13 cellular contexts compared by ENCODE assay signal in the genomic region with DNA sequence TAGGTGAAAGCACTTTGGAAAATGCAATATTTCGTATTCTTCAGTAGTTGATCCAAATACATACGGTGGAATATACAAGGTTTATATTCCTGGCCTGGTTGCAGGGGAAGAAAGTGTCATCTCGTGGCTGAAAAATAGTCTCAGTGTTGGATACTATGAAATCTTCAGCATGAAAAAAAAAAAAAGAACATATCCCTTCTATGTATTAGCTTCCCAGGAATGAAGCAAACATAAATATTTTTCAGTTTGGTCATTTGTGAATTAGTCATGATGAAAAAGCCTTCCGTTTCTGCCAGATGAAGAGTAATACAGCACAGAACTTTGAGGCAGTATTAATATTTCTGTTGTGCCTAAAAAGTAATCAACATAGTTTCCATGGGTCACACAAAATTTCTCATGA. TPM values are rescaled to one million over a fixed set of nuclear protein-coding genes. Genes with fewer than 3 reads are reported as not detected.
DNase-seq lines count a peak whose midpoint lies in the region; ATAC-seq and TF ChIP-seq lines count a peak whose summit lies in the region.
"Had no signal": no experiment of that assay in that cellular context is flagged by ENCODE, and none has a peak within 500 bp of the region (broad histone marks: within the 10 kb centered on the region; RNA-seq: fewer than 3 reads in every experiment).

No MANE protein-coding gene starts in this region.

- H3K27ac Mint-ChIP-seq in nephron progenitor cell, result no peak overlapping the region

- H2AK5ac ChIP-seq in mesenchymal stem cell (ENCODE audit: low read length, severe bottlenecking), result no peak overlapping the region

- no peak overlapping the region for H3K4me3 ChIP-seq in choroid plexus epithelial cell (ENCODE audit: low read depth, low read length)
- H3K4me3 ChIP-seq in mesenchymal stem cell (ENCODE audit: insufficient read depth in 1 of 2, low read depth in 1 of 2, low read length in 2 of 2), result peak overlapping the region in 1 of 2 experiments; percentile 26
- no peak overlapping the region for H3K4me3 ChIP-seq in left ventricle myocardium inferior
- H3K4me3 ChIP-seq: ascending aorta, skin epidermis had no signal

- no peak overlapping the region for H4K91ac ChIP-seq in mesenchymal stem cell (ENCODE audit: low read length)

- H2BK120ac ChIP-seq in mesenchymal stem cell (ENCODE audit: low read depth, low read length), result no peak overlapping the region

- H3K18ac ChIP-seq in mesenchymal stem cell (ENCODE audit: low read depth in 1 of 2, low read length in 2 of 2), result no peak overlapping the region

- peaks cover 27% of the 10 kb centered on the region for H3K36me3 Mint-ChIP-seq in nephron progenitor cell (ENCODE audit: low read depth)

- no peak overlapping the region for H2BK15ac ChIP-seq in mesenchymal stem cell (ENCODE audit: low read depth, poor library complexity, severe bottlenecking)

- no peaks in the 10 kb centered on the region for H3K9me3 ChIP-seq in mesenchymal stem cell (ENCODE audit: control insufficient read depth, low read length)
- H3K9me3 ChIP-seq in left ventricle myocardium inferior (replicated peaks), result peaks cover 3% of the 10 kb centered on the region
- H3K9me3 ChIP-seq: ascending aorta, BE2C had no signal

- peaks cover 8% of the 10 kb centered on the region for H3K79me1 ChIP-seq in mesenchymal stem cell (replicated peaks; ENCODE audit: low read length, poor library complexity, severe bottlenecking)

- H3K36me3 ChIP-seq in mesenchymal stem cell (ENCODE audit: control insufficient read depth in 1 of 2, insufficient read depth in 2 of 2, low read depth in 1 of 2, low read length in 2 of 2) (peaks cover 4 to 47% of the 10 kb centered on the region in 2 experiments), left ventricle myocardium inferior (no peaks in the 10 kb centered on the region)
- H3K36me3 ChIP-seq: BE2C had no signal

- H2AFZ ChIP-seq in mesenchymal stem cell (ENCODE audit: low read depth, low read length), result no peak overlapping the region

- H3K4me2 ChIP-seq in mesenchymal stem cell (ENCODE audit: low read length, poor library complexity, severe bottlenecking), result no peak overlapping the region

- H3K27me3 ChIP-seq in mesenchymal stem cell (ENCODE audit: control insufficient read depth in 1 of 2, insufficient read depth in 1 of 2, low read length in 2 of 2) (no peaks in the 10 kb centered on the region), left ventricle myocardium inferior (ENCODE audit: low read depth) (no peaks in the 10 kb centered on the region)
- H3K27me3 ChIP-seq: ascending aorta, BE2C had no signal

- H3K4me1 Mint-ChIP-seq in nephron progenitor cell, result peaks cover 7% of the 10 kb centered on the region

- H2BK5ac ChIP-seq in mesenchymal stem cell (ENCODE audit: low read depth, low read length, poor library complexity, severe bottlenecking), result no peak overlapping the region

- H3K14ac ChIP-seq in mesenchymal stem cell (ENCODE audit: low read length in 2 of 2), result no peak overlapping the region

- peak overlapping the region; percentile 82 for H3K9ac ChIP-seq in mesenchymal stem cell (ENCODE audit: low read length)

- H4K8ac ChIP-seq in mesenchymal stem cell (ENCODE audit: low read length), result no peak overlapping the region

- DNase-seq in AG08396 (ENCODE audit: low spot score) (peak; percentile 23), NCI-H460 (ENCODE audit: extremely low read depth, low read depth) (peak; percentile 25), choroid plexus epithelial cell (ENCODE audit: low read depth) (peak; percentile 85), mesenchymal stem cell (peak; percentile 88), NCI-H1694 treated with DMSO at 0.1 percent for 48 hours (lab: John Stamatoyannopoulos, UW) (no peak), nephron progenitor cell (no peak), left ventricle myocardium inferior (no peak)
- DNase-seq: BE2C, MM.1S, NCI-H345 had no signal

- H3K4ac ChIP-seq in mesenchymal stem cell (ENCODE audit: low read depth in 1 of 2, low read length in 2 of 2), result no peak overlapping the region

- intact Hi-C loops in left ventricle myocardium inferior (cut with micrococcal nuclease), result no loop called here

- H3K4me1 ChIP-seq in mesenchymal stem cell (ENCODE audit: control insufficient read depth, insufficient read depth, low read depth, low read length), result peaks cover 3% of the 10 kb centered on the region
- H3K4me1 ChIP-seq in left ventricle myocardium inferior, result no peaks in the 10 kb centered on the region
- H3K4me1 ChIP-seq: ascending aorta, BE2C had no signal

- TF ChIP-seq CTCF in choroid plexus epithelial cell (conservative IDR thresholded peaks at IDR 0.05; ENCODE audit: low read depth, low read length), result no peak
- no peak for TF ChIP-seq CTCF in nephron progenitor cell (IDR thresholded peaks at IDR 0.05)
- no peak for TF ChIP-seq CTCF in left ventricle myocardium inferior (IDR thresholded peaks at IDR 0.05; ENCODE audit: borderline replicate concordance)

- H3K9me3 Mint-ChIP-seq in nephron progenitor cell, result no peaks in the 10 kb centered on the region

- H2BK12ac ChIP-seq in mesenchymal stem cell (ENCODE audit: low read length in 2 of 2), result no peak overlapping the region

- no peak for ATAC-seq in HG02981 (IDR thresholded peaks at IDR 0.05; ENCODE audit: unreplicated experiment)

- no peak overlapping the region for H3K23ac ChIP-seq in mesenchymal stem cell (ENCODE audit: low read length in 2 of 2)

- H3K27ac ChIP-seq in mesenchymal stem cell (ENCODE audit: low read length, poor library complexity, severe bottlenecking) (no peak overlapping the region), left ventricle myocardium inferior (replicated peaks) (no peak overlapping the region)
- H3K27ac ChIP-seq: skin epidermis had no signal

- no peaks in the 10 kb centered on the region for H3K27me3 Mint-ChIP-seq in nephron progenitor cell (ENCODE audit: low read depth, poor library complexity)

- H3K4me3 Mint-ChIP-seq in nephron progenitor cell, result no peak overlapping the region

- no CpG with 5 or more reads among the region's 4 CpGs for WGBS in mesenchymal stem cell

RNA-seq across cellular contexts. Expression of gene FLRT2, which starts 36.7 kb away (rescaled TPM):
- 43.4 and 45.0 TPM in 2 replicates for total RNA-seq in NCI-H460 (2014; rRNA removed; shearing (Covaris generic))
- polyA plus RNA-seq in NCI-H460 (2014; cell fraction: nucleus; rRNA removed), result 24.3 and 26.5 TPM in 2 replicates
- 11.8 TPM for polyA plus RNA-seq in mesenchymal stem cell (2013, experiment 1 of 2)
- 11.0 TPM for polyA plus RNA-seq in mesenchymal stem cell (2013, experiment 2 of 2)
- 4.7 TPM for total RNA-seq in left ventricle myocardium inferior

Comparison
In these comparisons a context has a peak if more than half of its experiments do, and no peak if none do; other contexts are left out.
1. DNase-seq: peak in AG08396 (single experiment), NCI-H460 (single experiment), choroid plexus epithelial cell (single experiment) and mesenchymal stem cell (single experiment); none in NCI-H1694 treated with DMSO at 0.1 percent for 48 hours (single experiment), nephron progenitor cell (single experiment) and left ventricle myocardium inferior (single experiment).